ENCODE assay signal across 8 cellular contexts in genomic region chr15:45199136-45199810, GRCh38. TPM values are rescaled to one million over a fixed set of nuclear protein-coding genes. Genes with fewer than 3 reads are reported as not detected.
DNase-seq lines count a peak whose midpoint lies in the region; ATAC-seq, FAIRE-seq and TF ChIP-seq lines count a peak whose summit lies in the region.

No MANE protein-coding gene starts in this region.

- no peaks in the 10 kb centered on the region for H3K27me3 ChIP-seq in kidney epithelial cell (ENCODE audit: control insufficient read depth, insufficient read depth, low read length)

- H3K36me3 ChIP-seq in kidney epithelial cell (ENCODE audit: control insufficient read depth, insufficient read depth, low read length) = no peaks in the 10 kb centered on the region

- in situ Hi-C loops in astrocyte of the spinal cord (cut with HindIII; ENCODE audit: low sequenced_read_pairs) = no loop called here

- H3K4me3 ChIP-seq in astrocyte of the spinal cord (ENCODE audit: low read depth, low read length) (peak overlapping the region; percentile 80), kidney epithelial cell (ENCODE audit: low read depth, low read length) (peak overlapping the region; percentile 74)

- DNase-seq in stimulated activated CD4-positive, alpha-beta T cell treated with anti-CD3 and anti-CD28 coated beads, Interleukin-12 subunit alpha, Interleukin-12 subunit beta, amount 100 ng/mL, for 48 hours (ENCODE audit: low read depth in 2 of 3, low spot score in 1 of 3) = peak in 2 of 3 donors; percentile 25 to 30
- no peak for DNase-seq in stimulated activated CD4-positive, alpha-beta T cell treated with anti-CD3 and anti-CD28 coated beads, Interleukin-12 subunit alpha, Interleukin-12 subunit beta, amount 100 ng/mL, for 4 hours
- peak; percentile 62 for DNase-seq in NCI-H82 (lab: John Stamatoyannopoulos, UW)
- peak; percentile 41 for DNase-seq in astrocyte of the spinal cord (ENCODE audit: low read depth, low spot score)
- no peak for DNase-seq in kidney epithelial cell (ENCODE audit: low read depth)
- peak; percentile 14 to 23 for DNase-seq in stimulated activated CD4-positive, alpha-beta T cell treated with anti-CD3 and anti-CD28 coated beads, Interleukin-4, amount 100 ng/mL, for 48 hours (ENCODE audit: low read depth in 2 of 2)
- DNase-seq in HTR-8/SVneo (ENCODE audit: insufficient read length, low spot score) = no peak

- ATAC-seq in HG03039 (IDR thresholded peaks at IDR 0.05; ENCODE audit: unreplicated experiment) = peak; percentile 7

- TF ChIP-seq CTCF in astrocyte of the spinal cord (IDR thresholded peaks at IDR 0.05; ENCODE audit: low read depth, low read length) (no peak), kidney epithelial cell (IDR thresholded peaks at IDR 0.05; ENCODE audit: insufficient read depth, low read length, poor library complexity, severe bottlenecking) (no peak)

- FAIRE-seq in HTR-8/SVneo (lab: Jason Lieb, UNC) = no peak

RNA-seq across cellular contexts. Expression of gene SHF, which starts 11.5 kb away (rescaled TPM):
- 0.89 and 1.6 TPM in 2 replicates for total RNA-seq in kidney epithelial cell

RNA-seq across cellular contexts. Expression of gene SLC28A2, which starts 52.8 kb away (rescaled TPM):
- total RNA-seq in kidney epithelial cell = not detected in 2 replicates

Comparison
In these comparisons a context has a peak if more than half of its experiments do, and no peak if none do; other contexts are left out.
1. DNase-seq: peak in stimulated activated CD4-positive, alpha-beta T cell treated with anti-CD3 and anti-CD28 coated beads, Interleukin-12 subunit alpha, Interleukin-12 subunit beta, amount 100 ng/mL, for 48 hours (2 of 3), NCI-H82 (single experiment), astrocyte of the spinal cord (single experiment) and stimulated activated CD4-positive, alpha-beta T cell treated with anti-CD3 and anti-CD28 coated beads, Interleukin-4, amount 100 ng/mL, for 48 hours (2 of 2); none in stimulated activated CD4-positive, alpha-beta T cell treated with anti-CD3 and anti-CD28 coated beads, Interleukin-12 subunit alpha, Interleukin-12 subunit beta, amount 100 ng/mL, for 4 hours (single experiment), kidney epithelial cell (single experiment) and HTR-8/SVneo (single experiment).